ENCODE assay signal across 8 cellular contexts in genomic region chr4:132642196-132642817, GRCh38.
DNase-seq lines count a peak whose midpoint lies in the region; ATAC-seq and TF ChIP-seq lines count a peak whose summit lies in the region.

No MANE protein-coding gene starts in this region.

- no peak overlapping the region for H3K27ac Mint-ChIP-seq in T-helper 2 cell treated with Interferon-gamma antibody and Interleukin-4, amounts not matched to agents 5 μg/mL and 100 μg/mL, for 36 hours

- no peaks in the 10 kb centered on the region for H3K4me1 Mint-ChIP-seq in T-helper 2 cell treated with Interferon-gamma antibody and Interleukin-4, amounts not matched to agents 5 μg/mL and 100 μg/mL, for 36 hours (ENCODE audit: low read depth)

- peak; percentile 82 for TF ChIP-seq CTCF in choroid plexus epithelial cell (conservative IDR thresholded peaks at IDR 0.05; ENCODE audit: low read depth, low read length)

- H3K36me3 Mint-ChIP-seq in T-helper 2 cell treated with Interferon-gamma antibody and Interleukin-4, amounts not matched to agents 5 μg/mL and 100 μg/mL, for 36 hours (ENCODE audit: low read depth): no peaks in the 10 kb centered on the region

- H3K9me3 Mint-ChIP-seq in T-helper 2 cell treated with Interferon-gamma antibody and Interleukin-4, amounts not matched to agents 5 μg/mL and 100 μg/mL, for 36 hours: peaks cover 2% of the 10 kb centered on the region

- no peak overlapping the region for H3K4me3 ChIP-seq in choroid plexus epithelial cell (ENCODE audit: low read depth, low read length)

- DNase-seq in activated CD4-positive, alpha-beta T cell treated with anti-CD3 and anti-CD28 coated beads for 48 hours: peak; percentile 4
- DNase-seq in activated CD4-positive, alpha-beta T cell treated with anti-CD3 and anti-CD28 coated beads, Interleukin-2, amount 50 U/mL, for 4 hours: no peak
- peak; percentile 69 for DNase-seq in NCI-H748 (lab: John Stamatoyannopoulos, UW; ENCODE audit: unreplicated experiment)
- DNase-seq in choroid plexus epithelial cell (ENCODE audit: low read depth): peak; percentile 70
- peak; percentile 53 for DNase-seq in midbrain (lab: John Stamatoyannopoulos, UW)
- no peak for DNase-seq in T-helper 2 cell treated with Interferon-gamma antibody and Interleukin-4, amounts not matched to agents 5 μg/mL and 100 μg/mL, for 36 hours (ENCODE audit: low spot score)

- H3K27me3 Mint-ChIP-seq in T-helper 2 cell treated with Interferon-gamma antibody and Interleukin-4, amounts not matched to agents 5 μg/mL and 100 μg/mL, for 36 hours (ENCODE audit: low read depth): no peaks in the 10 kb centered on the region

- H3K4me3 Mint-ChIP-seq in T-helper 2 cell treated with Interferon-gamma antibody and Interleukin-4, amounts not matched to agents 5 μg/mL and 100 μg/mL, for 36 hours: no peak overlapping the region

- ATAC-seq in HG03196 (IDR thresholded peaks at IDR 0.05; ENCODE audit: unreplicated experiment) (peak; percentile 43), esophagus mucosa (no peak)

Comparison
In these comparisons a context has a peak if more than half of its experiments do, and no peak if none do; other contexts are left out.
1. DNase-seq: peak in activated CD4-positive, alpha-beta T cell treated with anti-CD3 and anti-CD28 coated beads for 48 hours (single experiment), NCI-H748 (single experiment), choroid plexus epithelial cell (single experiment) and midbrain (single experiment); none in activated CD4-positive, alpha-beta T cell treated with anti-CD3 and anti-CD28 coated beads, Interleukin-2, amount 50 U/mL, for 4 hours (0 of 2) and T-helper 2 cell treated with Interferon-gamma antibody and Interleukin-4, amounts not matched to agents 5 μg/mL and 100 μg/mL, for 36 hours (single experiment).